13 cellular contexts compared by ENCODE assay signal in genomic region chr14:74953686-74954085, GRCh38. TPM values are rescaled to one million over a fixed set of nuclear protein-coding genes. Genes with fewer than 3 reads are reported as not detected.
DNase-seq lines count a peak whose midpoint lies in the region; ATAC-seq, FAIRE-seq and TF ChIP-seq lines count a peak whose summit lies in the region.
"Had no signal": no experiment of that assay in that cellular context is flagged by ENCODE, and none has a peak within 500 bp of the region (broad histone marks: within the 10 kb centered on the region; RNA-seq: fewer than 3 reads in every experiment).

No MANE protein-coding gene starts in this region.

- no peak overlapping the region for H4K91ac ChIP-seq in H9 (ENCODE audit: insufficient read length, low read depth, low read length)
- H4K91ac ChIP-seq in mesenchymal stem cell (ENCODE audit: low read length), result no peak overlapping the region

- H3K9ac ChIP-seq in H9 (ENCODE audit: extremely low read depth, insufficient read length, low read length) (no peak overlapping the region), astrocyte (ENCODE audit: low read length) (peak overlapping the region; percentile 75), mesenchymal stem cell (ENCODE audit: low read length) (peak overlapping the region; percentile 75)

- no peaks in the 10 kb centered on the region for H3K9me3 ChIP-seq in H9 (ENCODE audit: control insufficient read depth, low read depth, low read length)
- H3K9me3 ChIP-seq in astrocyte (ENCODE audit: insufficient read depth, low read depth, low read length), result no peaks in the 10 kb centered on the region
- no peaks in the 10 kb centered on the region for H3K9me3 ChIP-seq in mesenchymal stem cell (ENCODE audit: control insufficient read depth, low read length)
- no peaks in the 10 kb centered on the region for H3K9me3 ChIP-seq in suprapubic skin
- H3K9me3 ChIP-seq: neutrophil had no signal

- no peaks in the 10 kb centered on the region for H3K23me2 ChIP-seq in H9 (ENCODE audit: insufficient read length, low read depth, low read length, poor library complexity, severe bottlenecking)

- H3K36me3 Mint-ChIP-seq in H9 (ENCODE audit: insufficient read depth in 1 of 3, low read depth in 3 of 3) (no peaks in the 10 kb centered on the region; a peak in 1 of 7 replicates), astrocyte (ENCODE audit: low read depth, unreplicated experiment) (peaks cover 6% of the 10 kb centered on the region)
- H3K36me3 Mint-ChIP-seq: activated CD4-positive, alpha-beta memory T cell treated with anti-CD3 and anti-CD28 coated beads for 36 hours had no signal

- H3K4me3 ChIP-seq in astrocyte (ENCODE audit: insufficient read depth, low read depth, low read length), result peak overlapping the region; percentile 59
- H3K4me3 ChIP-seq in mesenchymal stem cell (ENCODE audit: insufficient read depth in 1 of 2, low read depth in 1 of 2, low read length in 2 of 2), result peak overlapping the region in 1 of 2 experiments; percentile 81
- peak overlapping the region; percentile 68 for H3K4me3 ChIP-seq in suprapubic skin
- H3K4me3 ChIP-seq: GM12878 had no signal

- H2BK12ac ChIP-seq in H9 (ENCODE audit: insufficient read length, low read depth, low read length) (no peak overlapping the region), mesenchymal stem cell (ENCODE audit: low read length in 2 of 2) (no peak overlapping the region)

- H3K79me1 ChIP-seq in H9 (ENCODE audit: insufficient read depth, low read depth, low read length, poor library complexity, severe bottlenecking) (no peaks in the 10 kb centered on the region), mesenchymal stem cell (replicated peaks; ENCODE audit: low read length, poor library complexity, severe bottlenecking) (peaks cover 7% of the 10 kb centered on the region)

- no CpG with 5 or more reads among the region's 5 CpGs for WGBS in H9 (ENCODE audit: extremely low coverage, insufficient read length, low lambda C conversion rate)
- WGBS in mesenchymal stem cell, result 88% methylated on average over 4 of the region's 5 CpGs
- WGBS in suprapubic skin, result 81% methylated on average over 5 of the region's 5 CpGs

- H4K5ac ChIP-seq in H9 (ENCODE audit: insufficient read length, low read depth, low read length), result no peak overlapping the region

- H2BK20ac ChIP-seq in H9 (ENCODE audit: low read depth, low read length, poor library complexity, severe bottlenecking), result no peak overlapping the region

- H3K27ac Mint-ChIP-seq in H9 (no peak overlapping the region), astrocyte (ENCODE audit: unreplicated experiment) (no peak overlapping the region)
- H3K27ac Mint-ChIP-seq: activated CD4-positive, alpha-beta memory T cell treated with anti-CD3 and anti-CD28 coated beads for 36 hours; activated T-helper 2 cell treated with anti-CD3 and anti-CD28 coated beads, Interferon-gamma antibody, Interleukin-2, Interleukin-4, amounts not matched to agents 10 μg/mL and 5 μg/mL and 100 μg/mL, durations not matched to agents 14 hours and 24 hours and 36 hours had no signal

- H3K27ac ChIP-seq in H9 (ENCODE audit: insufficient read length, low read depth, low read length), result no peak overlapping the region
- no peak overlapping the region for H3K27ac ChIP-seq in astrocyte (ENCODE audit: low read depth, low read length)
- H3K27ac ChIP-seq in mesenchymal stem cell (ENCODE audit: low read length, poor library complexity, severe bottlenecking), result no peak overlapping the region
- H3K27ac ChIP-seq in suprapubic skin, result no peak overlapping the region
- H3K27ac ChIP-seq: neutrophil had no signal

- H3K4ac ChIP-seq in H9 (ENCODE audit: low read depth, low read length) (no peak overlapping the region), mesenchymal stem cell (ENCODE audit: low read depth in 1 of 2, low read length in 2 of 2) (peak overlapping the region in 1 of 2 experiments; percentile 70)

- no peak for FAIRE-seq in astrocyte (lab: Jason Lieb, UNC)
- FAIRE-seq: endometrium, GM12878 had no signal

- H3K4me1 Mint-ChIP-seq in H9 (peaks cover 10 to 15% of the 10 kb centered on the region in 2 experiments), astrocyte (ENCODE audit: low read depth, unreplicated experiment) (peaks cover 9% of the 10 kb centered on the region)

- no peak for TF ChIP-seq EP300 in suprapubic skin (IDR thresholded peaks at IDR 0.05)

- ATAC-seq in HG02884 (IDR thresholded peaks at IDR 0.05; ENCODE audit: unreplicated experiment), result no peak

- H3T11ph ChIP-seq in H9 (ENCODE audit: low read length), result no peak overlapping the region

- H2BK5ac ChIP-seq in H9 (ENCODE audit: insufficient read length, low read length), result no peak overlapping the region
- no peak overlapping the region for H2BK5ac ChIP-seq in mesenchymal stem cell (ENCODE audit: low read depth, low read length, poor library complexity, severe bottlenecking)

- no peak for DNase-seq in H9
- DNase-seq in astrocyte (ENCODE audit: low read depth), result no peak
- no peak for DNase-seq in mesenchymal stem cell
- no peak for DNase-seq in suprapubic skin (ENCODE audit: low spot score in 2 of 2)
- DNase-seq in NCI-H510A (lab: John Stamatoyannopoulos, UW), result no peak
- DNase-seq in NCI-H187 (lab: John Stamatoyannopoulos, UW), result no peak
- DNase-seq: activated CD4-positive, alpha-beta memory T cell treated with anti-CD3 and anti-CD28 coated beads for 36 hours; left cardiac atrium had no signal

- no peak overlapping the region for H3K23ac ChIP-seq in H9 (ENCODE audit: insufficient read length, low read depth, low read length)
- H3K23ac ChIP-seq in mesenchymal stem cell (ENCODE audit: low read length in 2 of 2), result no peak overlapping the region

- H2BK120ac ChIP-seq in H9 (ENCODE audit: low read depth, low read length, poor library complexity, severe bottlenecking) (no peak overlapping the region), mesenchymal stem cell (ENCODE audit: low read depth, low read length) (no peak overlapping the region)

- no peak overlapping the region for H3K56ac ChIP-seq in H9 (ENCODE audit: insufficient read length, low read depth, low read length)

- H3K27me3 ChIP-seq in H9 (ENCODE audit: insufficient read depth, low read length), result no peaks in the 10 kb centered on the region; the same call in 1 of the 2 replicates
- no peaks in the 10 kb centered on the region for H3K27me3 ChIP-seq in astrocyte (ENCODE audit: insufficient read depth, low read length)
- no peaks in the 10 kb centered on the region for H3K27me3 ChIP-seq in mesenchymal stem cell (ENCODE audit: control insufficient read depth in 1 of 2, insufficient read depth in 1 of 2, low read length in 2 of 2)
- no peaks in the 10 kb centered on the region for H3K27me3 ChIP-seq in suprapubic skin

- H3K18ac ChIP-seq in H9 (ENCODE audit: insufficient read length, low read depth, low read length) (peak overlapping the region; percentile 12), mesenchymal stem cell (ENCODE audit: low read depth in 1 of 2, low read length in 2 of 2) (peak overlapping the region in 1 of 2 experiments; percentile 28)

- H3K79me2 ChIP-seq in H9 (ENCODE audit: insufficient read depth, low read length) (no peaks in the 10 kb centered on the region), astrocyte (ENCODE audit: insufficient read depth, low read length) (peaks cover 10% of the 10 kb centered on the region)

- H4K8ac ChIP-seq in H9 (replicated peaks; ENCODE audit: insufficient read length, low read depth, low read length) (no peak overlapping the region), mesenchymal stem cell (ENCODE audit: low read length) (peak overlapping the region; percentile 32)

- H2AFZ ChIP-seq in H9 (ENCODE audit: low read length) (no peak overlapping the region), astrocyte (ENCODE audit: low read depth, low read length) (no peak overlapping the region), mesenchymal stem cell (ENCODE audit: low read depth, low read length) (no peak overlapping the region)

- H3K4me3 Mint-ChIP-seq in H9, result no peak overlapping the region; a peak in 1 of 5 replicates
- no peak overlapping the region for H3K4me3 Mint-ChIP-seq in astrocyte (ENCODE audit: unreplicated experiment)
- H3K4me3 Mint-ChIP-seq: activated CD4-positive, alpha-beta memory T cell treated with anti-CD3 and anti-CD28 coated beads for 36 hours had no signal

- no peak overlapping the region for H3K14ac ChIP-seq in H9 (ENCODE audit: insufficient read depth, low read length)
- no peak overlapping the region for H3K14ac ChIP-seq in mesenchymal stem cell (ENCODE audit: low read length in 2 of 2)

- peaks cover 21% of the 10 kb centered on the region for H3K27me3 Mint-ChIP-seq in H9 (ENCODE audit: low read depth)
- peaks cover 20% of the 10 kb centered on the region for H3K27me3 Mint-ChIP-seq in astrocyte (ENCODE audit: low read depth, unreplicated experiment)

- H3K9me3 Mint-ChIP-seq in H9 (no peaks in the 10 kb centered on the region), astrocyte (ENCODE audit: unreplicated experiment) (no peaks in the 10 kb centered on the region)
- H3K9me3 Mint-ChIP-seq: activated CD4-positive, alpha-beta memory T cell treated with anti-CD3 and anti-CD28 coated beads for 36 hours; activated T-helper 2 cell treated with anti-CD3 and anti-CD28 coated beads, Interferon-gamma antibody, Interleukin-2, Interleukin-4, amounts not matched to agents 10 μg/mL and 5 μg/mL and 100 μg/mL, durations not matched to agents 14 hours and 24 hours and 36 hours had no signal

- H3K4me2 ChIP-seq in H9 (ENCODE audit: insufficient read depth, insufficient read length, low read length) (no peak overlapping the region), astrocyte (ENCODE audit: low read length) (peak overlapping the region; percentile 88), mesenchymal stem cell (ENCODE audit: low read length, poor library complexity, severe bottlenecking) (no peak overlapping the region)

- TF ChIP-seq POLR2A in suprapubic skin (IDR thresholded peaks at IDR 0.05), result no peak

- H4K20me1 ChIP-seq in H9 (ENCODE audit: control insufficient read depth, insufficient read depth, insufficient read length) (no peaks in the 10 kb centered on the region), astrocyte (ENCODE audit: insufficient read depth, low read length) (no peaks in the 10 kb centered on the region)

- no peaks in the 10 kb centered on the region for H3K36me3 ChIP-seq in astrocyte (ENCODE audit: insufficient read depth, low read length)
- H3K36me3 ChIP-seq in mesenchymal stem cell (ENCODE audit: control insufficient read depth in 1 of 2, insufficient read depth in 2 of 2, low read depth in 1 of 2, low read length in 2 of 2), result peaks cover 4 to 17% of the 10 kb centered on the region in 2 experiments
- peaks cover 5% of the 10 kb centered on the region for H3K36me3 ChIP-seq in suprapubic skin
- H3K36me3 ChIP-seq: neutrophil had no signal

- TF ChIP-seq CTCF in H9 (conservative IDR thresholded peaks at IDR 0.05), result no peak
- no peak for TF ChIP-seq CTCF in astrocyte (IDR thresholded peaks at IDR 0.05; ENCODE audit: insufficient read depth, low read depth, low read length)
- TF ChIP-seq CTCF in suprapubic skin (IDR thresholded peaks at IDR 0.05), result no peak

- H2AK5ac ChIP-seq in H9 (ENCODE audit: insufficient read length, low read length) (no peak overlapping the region), mesenchymal stem cell (ENCODE audit: low read length, severe bottlenecking) (no peak overlapping the region)

- H3K4me1 ChIP-seq in H9 (ENCODE audit: insufficient read depth, low read length) (no peaks in the 10 kb centered on the region; the same call in 1 of the 2 replicates), astrocyte (ENCODE audit: insufficient read depth, low read length) (peaks cover 10% of the 10 kb centered on the region), mesenchymal stem cell (ENCODE audit: control insufficient read depth, insufficient read depth, low read depth, low read length) (peaks cover 51% of the 10 kb centered on the region), suprapubic skin (peaks cover 42% of the 10 kb centered on the region)

- H2BK15ac ChIP-seq in H9 (ENCODE audit: low read depth, low read length) (no peak overlapping the region), mesenchymal stem cell (ENCODE audit: low read depth, poor library complexity, severe bottlenecking) (no peak overlapping the region)

RNA-seq across cellular contexts. Expression of gene PGF, which starts 1.7 kb away (rescaled TPM):
- total RNA-seq in H9 (2021), result 2.3 and 2.8 TPM in 2 replicates
- 2.5 and 3.5 TPM in 2 replicates for total RNA-seq in astrocyte
- 6.4 TPM for polyA plus RNA-seq in mesenchymal stem cell (2013, experiment 1 of 2)
- 6.8 TPM for polyA plus RNA-seq in mesenchymal stem cell (2013, experiment 2 of 2)
- 10 to 100 TPM in 1 of 4 donors, 1 to 10 TPM in 3; 3.5 to 10.5 (median 7.9) TPM for total RNA-seq in suprapubic skin

RNA-seq across cellular contexts. Expression of gene RPS6KL1, which starts 30.6 kb away (rescaled TPM):
- 13.8 and 18.8 TPM in 2 replicates for total RNA-seq in H9 (2021)
- total RNA-seq in astrocyte, result 0.70 and 1.7 TPM in 2 replicates
- polyA plus RNA-seq in mesenchymal stem cell (2013, experiment 1 of 2), result 0.41 TPM
- polyA plus RNA-seq in mesenchymal stem cell (2013, experiment 2 of 2), result 0.52 TPM
- 1 to 10 TPM in 3 of 4 donors, under 1 TPM in 1; 0.86 to 7.5 (median 1.8) TPM for total RNA-seq in suprapubic skin

RNA-seq across cellular contexts. Expression of gene EIF2B2, which starts 49.0 kb away (rescaled TPM):
- 48.3 and 53.4 TPM in 2 replicates for total RNA-seq in H9 (2021)
- total RNA-seq in astrocyte, result 37.7 TPM in 2 replicates
- 35.8 TPM for polyA plus RNA-seq in mesenchymal stem cell (2013, experiment 1 of 2)
- 30.3 TPM for polyA plus RNA-seq in mesenchymal stem cell (2013, experiment 2 of 2)
- total RNA-seq in suprapubic skin, result 10 to 100 TPM; 28.9 to 46.2 (median 33.8) TPM
